ENCODE assay signal across 9 cellular contexts in genomic region chr22:36319595-36320497, GRCh38.
DNase-seq lines count a peak whose midpoint lies in the region; ATAC-seq, FAIRE-seq and TF ChIP-seq lines count a peak whose summit lies in the region.
"Had no signal": no experiment of that assay in that cellular context is flagged by ENCODE, and none has a peak within 500 bp of the region (broad histone marks: within the 10 kb centered on the region; RNA-seq: fewer than 3 reads in every experiment).

No MANE protein-coding gene starts in this region.

- H3K4me3 ChIP-seq in heart left ventricle, result no peak overlapping the region
- H3K4me3 ChIP-seq in K562, result no peak overlapping the region
- H3K4me3 ChIP-seq in mucosa of rectum (ENCODE audit: low read length in 2 of 2), result no peak overlapping the region
- no peak overlapping the region for H3K4me3 ChIP-seq in upper lobe of left lung
- H3K4me3 ChIP-seq in PC-9, result no peak overlapping the region

- TF ChIP-seq EP300 in K562 (IDR thresholded peaks at IDR 0.05; ENCODE audit: low read length) (no peak), upper lobe of left lung (IDR thresholded peaks at IDR 0.05) (no peak)

- POLR2A ChIA-PET in K562 (lab: Yijun Ruan, JAX), result interaction anchor here (0.6 to 0.9 kb wide), 2 partner anchors 115 to 132 kb away, joined by 3 read pairs; no protein-coding TSS in a partner anchor
- POLR2A ChIA-PET in PC-9 (lab: Charles Lee; ENCODE audit: unreplicated experiment), result no interaction called here

- H3F3A ChIP-seq in PC-9 (ENCODE audit: insufficient read depth, low read depth), result peaks cover 98% of the 10 kb centered on the region

- ATAC-seq in heart left ventricle (peak in 1 of 4 donors; percentile 12), Right ventricle myocardium inferior (no peak), K562 (no peak), upper lobe of left lung (ENCODE audit: low FRiP score in 2 of 2) (no peak), HG02678 (IDR thresholded peaks at IDR 0.05; ENCODE audit: unreplicated experiment) (no peak)

- H2AFZ ChIP-seq in K562 (ENCODE audit: low read depth, low read length) (no peak overlapping the region), PC-9 (no peak overlapping the region)

- TF ChIP-seq CTCF in heart left ventricle (IDR thresholded peaks at IDR 0.05) (no peak), K562 (IDR thresholded peaks at IDR 0.05 in 2 of 3, conservative IDR thresholded peaks at IDR 0.05 in 1 of 3; ENCODE audit: insufficient read depth in 2 of 3, low read depth in 1 of 3, low read length in 3 of 3) (no peak), upper lobe of left lung (IDR thresholded peaks at IDR 0.05) (no peak), PC-9 (conservative IDR thresholded peaks at IDR 0.05) (no peak)

- H3K9ac ChIP-seq in K562 (ENCODE audit: insufficient read depth in 1 of 2, low read depth in 2 of 2, low read length in 2 of 2), result peak overlapping the region in 1 of 2 experiments; percentile 17; a peak in 1 of 4 replicates
- H3K9ac ChIP-seq in mucosa of rectum (ENCODE audit: low read depth in 1 of 2, low read length in 2 of 2), result no peak overlapping the region

- no TSS peak for BruUV-seq in K562 (replicated peaks; lab: Mats Ljungman, UMichigan)
- no TSS peak for BruUV-seq in PC-9 (replicated peaks; lab: Mats Ljungman, UMichigan)

- H3K27me3 ChIP-seq in heart left ventricle (no peaks in the 10 kb centered on the region), K562 (ENCODE audit: control insufficient read depth in 2 of 2, insufficient read depth in 2 of 2, low read length in 2 of 2) (no peaks in the 10 kb centered on the region), mucosa of rectum (ENCODE audit: control insufficient read depth in 2 of 2, insufficient read depth in 2 of 2, low read length in 2 of 2) (no peaks in the 10 kb centered on the region), upper lobe of left lung (no peaks in the 10 kb centered on the region), PC-9 (ENCODE audit: insufficient read depth, low read depth) (no peaks in the 10 kb centered on the region)

- 73 to 79% (median 76%) methylated on average over 23 to 26 of the region's 26 CpGs for WGBS in heart left ventricle, 4 donors
- 97% methylated on average over 20 of the region's 26 CpGs for WGBS in K562 (ENCODE audit: insufficient coverage, low coverage, missing lambda C conversion rate)
- WGBS in upper lobe of left lung, 2 donors, result 86 to 93% methylated on average over 21 to 26 of the region's 26 CpGs

- FAIRE-seq in K562 (lab: Jason Lieb, UNC), result no peak

- H4K20me1 ChIP-seq in K562 (replicated peaks; ENCODE audit: control insufficient read depth, insufficient read depth, low read length) (no peaks in the 10 kb centered on the region), PC-9 (ENCODE audit: insufficient read depth) (peaks cover 47% of the 10 kb centered on the region)

- TF ChIP-seq POLR2A in heart left ventricle (IDR thresholded peaks at IDR 0.05) (no peak), K562 (conservative IDR thresholded peaks at IDR 0.05) (no peak), upper lobe of left lung (IDR thresholded peaks at IDR 0.05) (no peak)

- H3K9me3 ChIP-seq in heart left ventricle (no peaks in the 10 kb centered on the region), K562 (replicated peaks; ENCODE audit: control insufficient read depth, insufficient read depth, low read depth, low read length) (no peaks in the 10 kb centered on the region), mucosa of rectum (ENCODE audit: control insufficient read depth in 2 of 2, low read length in 2 of 2) (no peaks in the 10 kb centered on the region), upper lobe of left lung (no peaks in the 10 kb centered on the region), PC-9 (ENCODE audit: insufficient read depth, low read depth) (no peaks in the 10 kb centered on the region)

- H3K27ac ChIP-seq in heart left ventricle (peak overlapping the region; percentile 36 to 100 (median 82)), K562 (ENCODE audit: extremely low read depth, low read depth, low read length) (no peak overlapping the region), mucosa of rectum (ENCODE audit: low read depth in 2 of 2, low read length in 2 of 2) (peak overlapping the region; percentile 4 to 14), upper lobe of left lung (peak overlapping the region; percentile 25 to 93 (median 90)), PC-9 (no peak overlapping the region)

- H3K4me2 ChIP-seq in K562 (ENCODE audit: insufficient read depth, low read length) (no peak overlapping the region), PC-9 (no peak overlapping the region)

- H3K9me1 ChIP-seq in K562 (ENCODE audit: control insufficient read depth, insufficient read depth, low read length), result no peaks in the 10 kb centered on the region

- H3K4me1 ChIP-seq in heart left ventricle (peaks cover 10 to 51% (median 38%) of the 10 kb centered on the region in 12 donors), K562 (replicated peaks in 1 of 2; ENCODE audit: control insufficient read depth in 2 of 2, insufficient read depth in 2 of 2, low read length in 2 of 2) (no peaks in the 10 kb centered on the region; a peak in 1 of 5 replicates), mucosa of rectum (ENCODE audit: control insufficient read depth in 2 of 2, insufficient read depth in 2 of 2, low read length in 2 of 2) (peaks cover 11 to 15% of the 10 kb centered on the region in 2 donors), upper lobe of left lung (peaks cover 23 to 45% (median 42%) of the 10 kb centered on the region in 4 donors), PC-9 (replicated peaks; ENCODE audit: insufficient read depth) (no peaks in the 10 kb centered on the region)

- no peak for TF ChIP-seq RAD21 in K562 (CRISPR knock-in tag; conservative IDR thresholded peaks at IDR 0.05 in 1 of 2, IDR thresholded peaks at IDR 0.05 in 1 of 2)

- H3K79me2 ChIP-seq in K562 (ENCODE audit: control insufficient read depth, insufficient read depth, low read length), result no peaks in the 10 kb centered on the region
- H3K79me2 ChIP-seq in PC-9 (ENCODE audit: low read depth), result peaks cover 36% of the 10 kb centered on the region

- CTCF ChIA-PET in K562 (lab: Yijun Ruan, JAX; ENCODE audit: low intra/inter-chr PET ratio), result no interaction called here
- CTCF ChIA-PET in PC-9 (lab: Charles Lee), result interaction anchor here (0.7 kb wide), 1 partner anchor 151 kb away, joined by 3 read pairs; no protein-coding TSS in a partner anchor

- DNase-seq in heart left ventricle (peak in 1 of 5 donors; percentile 57), Right ventricle myocardium inferior (ENCODE audit: missing footprints) (no peak), K562 (ENCODE audit: extremely low read depth in 1 of 4, low spot score in 3 of 4) (no peak), upper lobe of left lung (no peak), PC-9 (no peak), NOMO-1 treated with dmso at 0.1 percent for 144 hours (lab: John Stamatoyannopoulos, UW; ENCODE audit: unreplicated experiment) (no peak)
- DNase-seq: AML-193 had no signal

- no peaks in the 10 kb centered on the region for H3K9me2 ChIP-seq in PC-9 (ENCODE audit: insufficient read depth)

- intact Hi-C loops in heart left ventricle (cut with DNase I) (loop anchor here in 7 of 10 donors (5.0 kb wide), 3 partner anchors 62 to 152 kb away; no protein-coding TSS in a partner anchor), Right ventricle myocardium inferior (cut with DNase I) (loop anchor here (5.0 kb wide), 1 partner anchor 147 kb away; no protein-coding TSS in a partner anchor), K562 (cut with micrococcal nuclease) (no loop called here), PC-9 (cut with micrococcal nuclease; ENCODE audit: unreplicated experiment) (no loop called here)

- peaks cover 4 to 100% (median 94%) of the 10 kb centered on the region in 9 donors for H3K36me3 ChIP-seq in heart left ventricle
- H3K36me3 ChIP-seq in K562 (ENCODE audit: control insufficient read depth, insufficient read depth, low read length), result peaks cover 76% of the 10 kb centered on the region
- peaks cover 89 to 92% of the 10 kb centered on the region in 2 donors for H3K36me3 ChIP-seq in mucosa of rectum (ENCODE audit: control insufficient read depth in 2 of 2, insufficient read depth in 2 of 2, low read length in 2 of 2)
- peaks cover 60 to 96% (median 87%) of the 10 kb centered on the region in 4 donors for H3K36me3 ChIP-seq in upper lobe of left lung
- peaks cover 88% of the 10 kb centered on the region for H3K36me3 ChIP-seq in PC-9 (ENCODE audit: low read depth)

- in situ Hi-C loops in K562 (cut with MboI), result no loop called here

TF ChIP-seq in K562, 482 proteins besides CTCF, POLR2A, EP300 and RAD21:
- TF ChIP-seq POLR2G (IDR thresholded peaks at IDR 0.05; ENCODE audit: low read depth, low read length), result peak; percentile 43; the same call in 1 of the 2 replicates
- TF ChIP-seq RBM22 (IDR thresholded peaks at IDR 0.05; ENCODE audit: low read depth, low read length, poor library complexity, severe bottlenecking), result peak; percentile 67
- TF ChIP-seq SAFB (IDR thresholded peaks at IDR 0.05; ENCODE audit: borderline replicate concordance, low read depth, low read length), result no peak
TF ChIP-seq in K562: peak in this region for 2.

Comparison
In these comparisons a context has a peak if more than half of its experiments do, and no peak if none do; other contexts are left out.
1. H3K27ac ChIP-seq: peak in heart left ventricle (12 of 12), mucosa of rectum (2 of 2) and upper lobe of left lung (4 of 4); none in K562 (single experiment) and PC-9 (single experiment).
2. intact Hi-C loops: an anchor here in heart left ventricle (5.0 kb wide) and Right ventricle myocardium inferior (5.0 kb wide); none called in K562 and PC-9.